In the genomic region with DNA sequence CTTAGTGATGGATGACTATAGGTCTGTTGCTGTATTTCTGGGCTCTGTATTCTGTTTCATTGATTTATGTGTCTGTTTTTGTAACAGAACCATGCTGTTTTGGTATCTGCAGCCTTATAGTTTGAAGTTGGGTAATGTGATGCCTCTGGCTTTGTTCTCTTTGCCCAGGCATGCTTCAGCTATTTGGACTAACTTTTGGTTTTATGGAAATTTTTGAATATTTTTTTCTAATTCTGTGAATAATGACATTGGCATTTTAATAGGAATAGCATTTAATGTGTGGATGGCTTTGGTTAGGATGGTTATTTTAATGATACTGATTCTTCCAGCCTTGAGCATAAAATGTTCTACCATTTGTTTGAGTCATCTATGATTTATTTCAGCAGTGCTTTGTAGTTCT, we compare ENCODE assay signal across 9 cellular contexts. TPM values are rescaled to one million over a fixed set of nuclear protein-coding genes. Genes with fewer than 3 reads are reported as not detected.
"Had no signal": no experiment of that assay in that cellular context is flagged by ENCODE, and none has a peak within 500 bp of the region (broad histone marks: within the 10 kb centered on the region; RNA-seq: fewer than 3 reads in every experiment).

No MANE protein-coding gene starts in this region.

RNA-seq across cellular contexts. Expression of a gene that starts 53.9 kb away (rescaled TPM):
- total RNA-seq: left ventricle myocardium inferior; lower leg skin; naive thymus-derived CD8-positive, alpha-beta T cell; neural crest cell; osteoblast; skeletal muscle tissue; smooth muscle cell; temporal lobe; tibial nerve had no signal
- polyA plus RNA-seq: naive thymus-derived CD8-positive, alpha-beta T cell; smooth muscle cell had no signal
